ENCODE assay signal across 1 cellular context in genomic region chr3:64254443-64254842, GRCh38.
TF ChIP-seq lines count a peak whose summit lies in the region.

No MANE protein-coding gene starts in this region.

TF ChIP-seq in IMR-90, 13 proteins besides CTCF, POLR2A, EP300 and RAD21 (continued from another document):
- TF ChIP-seq ELK1 (IDR thresholded peaks at IDR 0.05; ENCODE audit: borderline replicate concordance, low read depth, low read length) (no peak), USF2 (IDR thresholded peaks at IDR 0.05; ENCODE audit: low read depth, low read length) (no peak), BHLHE40 (IDR thresholded peaks at IDR 0.05; ENCODE audit: low read depth, low read length) (no peak), MXI1 (IDR thresholded peaks at IDR 0.05; ENCODE audit: borderline replicate concordance, low read depth, low read length) (no peak), FOS (IDR thresholded peaks at IDR 0.05; ENCODE audit: low read depth, low read length) (no peak), CHD1 (IDR thresholded peaks at IDR 0.05; ENCODE audit: low read depth, low read length) (no peak), SMC3 (IDR thresholded peaks at IDR 0.05; ENCODE audit: low read depth, low read length) (no peak), RCOR1 (IDR thresholded peaks at IDR 0.05; ENCODE audit: insufficient replicate concordance, low read length) (no peak), CEBPB (IDR thresholded peaks at IDR 0.05; ENCODE audit: low read depth, low read length) (no peak), MAFK (IDR thresholded peaks at IDR 0.05; ENCODE audit: low read depth, low read length) (no peak), MAZ (IDR thresholded peaks at IDR 0.05; ENCODE audit: borderline replicate concordance, low read depth, low read length) (no peak), RFX5 (IDR thresholded peaks at IDR 0.05; ENCODE audit: low read depth, low read length) (no peak)
